ENCODE assay signal across 23 cellular contexts in genomic region chr2:16105178-16105663, GRCh38.
DNase-seq lines count a peak whose midpoint lies in the region; ATAC-seq and TF ChIP-seq lines count a peak whose summit lies in the region.
"Had no signal": no experiment of that assay in that cellular context is flagged by ENCODE, and none has a peak within 500 bp of the region (broad histone marks: within the 10 kb centered on the region; RNA-seq: fewer than 3 reads in every experiment).

No MANE protein-coding gene starts in this region.

- H3K27ac ChIP-seq in dorsolateral prefrontal cortex = peak overlapping the region in 34 of 59 donors; percentile 0 to 75 (median 36)
- H3K27ac ChIP-seq: KMS-11, prostate gland, uterus had no signal

- H3K4me3 ChIP-seq in H7 (ENCODE audit: insufficient read depth, low read depth, low read length) (peak overlapping the region; percentile 4; the same call in 1 of the 2 replicates), dorsolateral prefrontal cortex (peak overlapping the region in 17 of 59 donors; percentile 0 to 40 (median 9)), MG63 (no peak overlapping the region)
- H3K4me3 ChIP-seq: lung, prostate gland, stomach, uterus had no signal

- no peaks in the 10 kb centered on the region for H3K27me3 ChIP-seq in H7 (ENCODE audit: control insufficient read depth, insufficient read depth, low read length)
- peaks cover 0 to 4% (median 0%) of the 10 kb centered on the region in 45 donors for H3K27me3 ChIP-seq in dorsolateral prefrontal cortex
- H3K27me3 ChIP-seq in MG63 = no peaks in the 10 kb centered on the region; the same call in 1 of the 2 replicates
- H3K27me3 ChIP-seq: stomach, uterus had no signal

- ATAC-seq in HG02763 (IDR thresholded peaks at IDR 0.05; ENCODE audit: unreplicated experiment) = no peak
- ATAC-seq: activated naive CD8-positive, alpha-beta T cell treated with anti-CD3 and anti-CD28 coated beads, Interleukin-2, amount 50 U/mL, for 24 hours had no signal

- no peaks in the 10 kb centered on the region for H3K9me3 ChIP-seq in MG63
- H3K9me3 ChIP-seq: prostate gland, stomach, uterus had no signal

- intact Hi-C loops in dorsolateral prefrontal cortex (cut with DNase I) = no loop called here

- H3K36me3 ChIP-seq in H7 (replicated peaks; ENCODE audit: control insufficient read depth, insufficient read depth, low read length) (no peaks in the 10 kb centered on the region), MG63 (no peaks in the 10 kb centered on the region)
- H3K36me3 ChIP-seq: prostate gland, stomach, uterus had no signal

- in situ Hi-C loops in GM13976 (cut with MboI; ENCODE audit: low sequenced_read_pairs, unreplicated experiment) = no loop called here

- DNase-seq in H7 (no peak), dorsolateral prefrontal cortex (no peak), islet precursor cell (peak; percentile 72), putamen (ENCODE audit: low spot score) (peak; percentile 41), GM13976 (ENCODE audit: low spot score) (no peak), MG63 (no peak)
- DNase-seq in activated CD4-positive, alpha-beta T cell treated with anti-CD3 and anti-CD28 coated beads, Interleukin-2, amount 50 U/mL, for 48 hours = no peak
- DNase-seq: activated CD4-positive, alpha-beta T cell treated with anti-CD3 and anti-CD28 coated beads, Interleukin-2, amount 10 ng/mL, durations not matched to agents 24 days and 14 days; activated CD8-positive, alpha-beta memory T cell treated with anti-CD3 and anti-CD28 coated beads, Interleukin-2, amount 50 U/mL, for 4 hours; activated naive CD8-positive, alpha-beta T cell treated with anti-CD3 and anti-CD28 coated beads, Interleukin-2, amount 50 U/mL, for 24 hours; CD8-positive, alpha-beta memory T cell; immature natural killer cell; NCI-H2081; NCI-H526; SHP77; small intestine; stimulated activated CD4-positive, alpha-beta T cell treated with anti-CD3 and anti-CD28 coated beads, Interleukin-4, amount 100 ng/mL, for 24 hours; uterus had no signal

- TF ChIP-seq CTCF in dorsolateral prefrontal cortex (IDR thresholded peaks at IDR 0.05 in 54 of 56, conservative IDR thresholded peaks at IDR 0.05 in 2 of 56; ENCODE audit: low read depth in 1 of 56, partially characterized antibody in 56 of 56) = no peak
- no peak for TF ChIP-seq CTCF in GM13976 (IDR thresholded peaks at IDR 0.05; ENCODE audit: borderline replicate concordance, control extremely low read depth, extremely low read depth, insufficient read depth, missing control alignments)

Comparison
In these comparisons a context has a peak if more than half of its experiments do, and no peak if none do; other contexts are left out.
1. DNase-seq: peak in islet precursor cell (single experiment) and putamen (single experiment); none in H7 (single experiment), dorsolateral prefrontal cortex (0 of 10), GM13976 (single experiment), MG63 (single experiment) and activated CD4-positive, alpha-beta T cell treated with anti-CD3 and anti-CD28 coated beads, Interleukin-2, amount 50 U/mL, for 48 hours (0 of 2).